34 cellular contexts compared by ENCODE assay signal in genomic region chr6:72828904-72829303, GRCh38.
"Had no signal": no experiment of that assay in that cellular context is flagged by ENCODE, and none has a peak within 500 bp of the region (broad histone marks: within the 10 kb centered on the region; RNA-seq: fewer than 3 reads in every experiment).

No MANE protein-coding gene starts in this region.

- H3K27ac ChIP-seq: KMS-11 had no signal

- H3K9me3 ChIP-seq: MG63 had no signal

- H3K27me3 ChIP-seq: MG63 had no signal

- H3K4me3 ChIP-seq: MG63 had no signal

- H3K36me3 ChIP-seq: MG63 had no signal

- DNase-seq: Karpas-422, Kasumi-1, KG1, MG63, MM.1S, MV-4-11, NCI-H1048, NCI-H1092, NCI-H1092 treated with DMSO at 0.1 percent for 48 hours, NCI-H1105, NCI-H1105 treated with DMSO at 0.1 percent for 48 hours, NCI-H1417, NCI-H1417 treated with DMSO at 0.1 percent for 48 hours, NCI-H1436, NCI-H1436 treated with DMSO at 0.1 percent for 48 hours, NCI-H146, NCI-H1694, NCI-H1694 treated with DMSO at 0.1 percent for 48 hours, NCI-H187, NCI-H187 treated with DMSO at 0.1 percent for 48 hours, NCI-H1930, NCI-H2029, NCI-H2029 treated with DMSO at 0.1 percent for 48 hours, NCI-H2081, NCI-H2081 treated with DMSO at 0.1 percent for 48 hours, NCI-H2107, NCI-H2171, NCI-H2171 treated with DMSO at 0.1 percent for 48 hours, NCI-H2227 treated with DMSO at 0.1 percent for 48 hours, NCI-H226, NCI-H345, NCI-H446, NCI-H446 treated with DMSO at 0.1 percent for 48 hours had no signal
